ENCODE assay signal across 21 cellular contexts in the genomic region with DNA sequence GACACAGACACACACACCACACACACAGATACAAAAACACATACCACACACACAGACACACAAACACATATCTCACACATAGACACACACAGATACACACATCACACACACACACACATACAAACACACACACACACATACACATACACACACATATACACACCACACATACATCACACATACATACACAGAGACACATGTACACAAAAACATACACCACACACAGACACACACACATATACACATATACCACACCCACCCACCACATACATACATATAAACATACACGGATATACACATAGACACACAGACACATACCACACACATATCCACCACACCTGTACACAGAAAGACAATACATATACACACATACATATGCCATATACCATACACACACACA.
"Had no signal": no experiment of that assay in that cellular context is flagged by ENCODE, and none has a peak within 500 bp of the region (broad histone marks: within the 10 kb centered on the region; RNA-seq: fewer than 3 reads in every experiment).

No MANE protein-coding gene starts in this region.

- H3K36me3 Mint-ChIP-seq: activated naive CD4-positive, alpha-beta T cell treated with anti-CD3 and anti-CD28 coated beads, Interleukin-2, amount 50 U/mL, for 24 hours had no signal

- H3K27me3 ChIP-seq: breast epithelium had no signal

- DNase-seq: activated CD4-positive, alpha-beta T cell treated with anti-CD3 and anti-CD28 coated beads for 48 hours; activated CD4-positive, alpha-beta T cell treated with anti-CD3 and anti-CD28 coated beads, Interleukin-2, amount 50 U/mL, for 4 hours; activated CD4-positive, CD25-positive, alpha-beta regulatory T cell treated with anti-CD3 and anti-CD28 coated beads, Interleukin-2, amount 50 U/mL, for 72 hours; activated CD8-positive, alpha-beta T cell treated with anti-CD3 and anti-CD28 coated beads, Interleukin-2, amount 10 ng/mL, durations not matched to agents 7 days and 5 days; activated effector memory CD4-positive, alpha-beta T cell treated with Interleukin-2 at 50 U/mL for 16 hours; activated naive CD4-positive, alpha-beta T cell; activated T-cell treated with anti-CD3 and anti-CD28 coated beads, Interleukin-2, amount 50 U/mL, for 24 hours; central memory CD4-positive, alpha-beta T cell; NCI-H1105 treated with DMSO at 0.1 percent for 48 hours; NCI-H1436 treated with DMSO at 0.1 percent for 48 hours; NCI-H187; NCI-H2081; NCI-H524; PC-3; SHP77 treated with DMSO at 0.1 percent for 48 hours had no signal

- H3K4me1 Mint-ChIP-seq: activated naive CD4-positive, alpha-beta T cell treated with anti-CD3 and anti-CD28 coated beads, Interleukin-2, amount 50 U/mL, for 24 hours had no signal

- FAIRE-seq: RCC 7860 had no signal

- ATAC-seq: activated CD8-positive, alpha-beta T cell treated with anti-CD3 and anti-CD28 coated beads, Interleukin-2, amount 10 ng/mL, durations not matched to agents 7 days and 5 days; PC-3; WTC11 had no signal

- H3K4me1 ChIP-seq: breast epithelium had no signal

- H3K36me3 ChIP-seq: breast epithelium had no signal

- H3K9me3 Mint-ChIP-seq: activated naive CD4-positive, alpha-beta T cell treated with anti-CD3 and anti-CD28 coated beads, Interleukin-2, amount 50 U/mL, for 24 hours had no signal

- H3K4me3 Mint-ChIP-seq: activated CD8-positive, alpha-beta T cell treated with anti-CD3 and anti-CD28 coated beads, Interleukin-2, amount 10 ng/mL, durations not matched to agents 7 days and 5 days; activated naive CD4-positive, alpha-beta T cell treated with anti-CD3 and anti-CD28 coated beads, Interleukin-2, amount 50 U/mL, for 24 hours; activated T-cell treated with anti-CD3 and anti-CD28 coated beads, Interleukin-2, amount 50 U/mL, for 24 hours; activated T-helper 1 cell treated with anti-CD3 and anti-CD28 coated beads, Interleukin-12 subunit alpha, Interleukin-12 subunit beta, Interleukin-2, Interleukin-4 antibody, amounts not matched to agents 30 ng/mL and 10 ng/mL and 1 ng/mL, durations not matched to agents 14 hours and 24 hours and 36 hours; T-helper 1 cell treated with Interleukin-12 subunit alpha and Interleukin-12 subunit beta and Interleukin-4 antibody, amounts not matched to agents 30 μg/mL and 1 μg/mL, for 36 hours; WTC11 had no signal

- H3K27ac ChIP-seq: breast epithelium had no signal

- H3K9me3 ChIP-seq: breast epithelium had no signal

- H3K27ac Mint-ChIP-seq: activated CD8-positive, alpha-beta T cell treated with anti-CD3 and anti-CD28 coated beads, Interleukin-2, amount 10 ng/mL, durations not matched to agents 7 days and 5 days; activated naive CD4-positive, alpha-beta T cell treated with anti-CD3 and anti-CD28 coated beads, Interleukin-2, amount 50 U/mL, for 24 hours; activated T-cell treated with anti-CD3 and anti-CD28 coated beads, Interleukin-2, amount 50 U/mL, for 24 hours; activated T-helper 1 cell treated with anti-CD3 and anti-CD28 coated beads, Interleukin-12 subunit alpha, Interleukin-12 subunit beta, Interleukin-2, Interleukin-4 antibody, amounts not matched to agents 30 ng/mL and 10 ng/mL and 1 ng/mL, durations not matched to agents 14 hours and 24 hours and 36 hours; T-helper 1 cell treated with Interleukin-12 subunit alpha and Interleukin-12 subunit beta and Interleukin-4 antibody, amounts not matched to agents 30 μg/mL and 1 μg/mL, for 36 hours; WTC11 had no signal

- H3K4me3 ChIP-seq: breast epithelium had no signal
